9 cellular contexts compared by ENCODE assay signal in genomic region chr21:32403201-32403701, GRCh38. TPM values are rescaled to one million over a fixed set of nuclear protein-coding genes. Genes with fewer than 3 reads are reported as not detected.
DNase-seq lines count a peak whose midpoint lies in the region; ATAC-seq and TF ChIP-seq lines count a peak whose summit lies in the region.
"Had no signal": no experiment of that assay in that cellular context is flagged by ENCODE, and none has a peak within 500 bp of the region (broad histone marks: within the 10 kb centered on the region; RNA-seq: fewer than 3 reads in every experiment).

No MANE protein-coding gene starts in this region.

- peaks cover 12 to 15% of the 10 kb centered on the region in 2 donors for H3K27me3 Mint-ChIP-seq in T-cell

- CTCF ChIA-PET in T-cell (lab: Charles Lee): interaction anchor here (0.8 to 4.7 kb wide), 6 partner anchors 11 to 198 kb away, joined by 3 to 61 read pairs (median 10); no protein-coding TSS in a partner anchor

- 25% methylated on average over 5 of the region's 5 CpGs for WGBS in hepatocyte (ENCODE audit: low lambda C conversion rate, missing lambda C conversion rate)
- 13 to 30% (median 17%) methylated on average over 5 of the region's 5 CpGs for WGBS in spleen, 5 donors

- POLR2A ChIA-PET in T-cell (lab: Charles Lee): no interaction called here

- H3K9me2 ChIP-seq in hepatocyte (replicated peaks; ENCODE audit: insufficient read depth): no peaks in the 10 kb centered on the region

- H3K9me3 Mint-ChIP-seq in T-cell: no peaks in the 10 kb centered on the region
- H3K9me3 Mint-ChIP-seq: activated naive CD4-positive, alpha-beta T cell treated with anti-CD3 and anti-CD28 coated beads, Interleukin-2, amount 50 U/mL, for 24 hours had no signal

- no peak overlapping the region for H2AFZ ChIP-seq in hepatocyte

- H3K27me3 ChIP-seq in hepatocyte: peaks cover 18% of the 10 kb centered on the region
- peaks cover 0 to 20% (median 0%) of the 10 kb centered on the region in 7 donors for H3K27me3 ChIP-seq in spleen (replicated peaks in 1 of 7)

- ATAC-seq in T-cell (replicated peaks in 1 of 4) (peak; percentile 78 to 83 (median 80)), GM21723 (IDR thresholded peaks at IDR 0.05; ENCODE audit: unreplicated experiment) (no peak), GM18868 (IDR thresholded peaks at IDR 0.05; ENCODE audit: unreplicated experiment) (no peak)

- H3K36me3 Mint-ChIP-seq in T-cell: no peaks in the 10 kb centered on the region
- H3K36me3 Mint-ChIP-seq: activated naive CD4-positive, alpha-beta T cell treated with anti-CD3 and anti-CD28 coated beads, Interleukin-2, amount 50 U/mL, for 24 hours had no signal

- in situ Hi-C loops in astrocyte of the cerebellum (cut with HindIII; ENCODE audit: low sequenced_read_pairs): no loop called here

- no peak overlapping the region for H3K4me3 Mint-ChIP-seq in T-cell
- H3K4me3 Mint-ChIP-seq: activated naive CD4-positive, alpha-beta T cell treated with anti-CD3 and anti-CD28 coated beads, Interleukin-2, amount 50 U/mL, for 24 hours had no signal

- H3K9me3 ChIP-seq in hepatocyte (ENCODE audit: low read depth): no peaks in the 10 kb centered on the region
- no peaks in the 10 kb centered on the region for H3K9me3 ChIP-seq in spleen

- H3K79me2 ChIP-seq in hepatocyte: no peaks in the 10 kb centered on the region

- H3K4me3 ChIP-seq in astrocyte of the cerebellum (ENCODE audit: low read depth, low read length): no peak overlapping the region
- no peak overlapping the region for H3K4me3 ChIP-seq in hepatocyte
- H3K4me3 ChIP-seq in spleen: no peak overlapping the region

- H4K20me1 ChIP-seq in hepatocyte (ENCODE audit: insufficient read depth, poor library complexity, severe bottlenecking): no peaks in the 10 kb centered on the region

- peak overlapping the region in 1 of 2 donors; percentile 52 for H3K27ac Mint-ChIP-seq in T-cell
- H3K27ac Mint-ChIP-seq: activated naive CD4-positive, alpha-beta T cell treated with anti-CD3 and anti-CD28 coated beads, Interleukin-2, amount 50 U/mL, for 24 hours had no signal

- H3K27ac ChIP-seq in hepatocyte: no peak overlapping the region
- no peak overlapping the region for H3K27ac ChIP-seq in spleen

- intact Hi-C loops in spleen (cut with DNase I; ENCODE audit: low total_unique reads): loop anchor here (5.0 to 10.0 kb wide), 2 partner anchors 172 to 199 kb away; no protein-coding TSS in a partner anchor

- no peaks in the 10 kb centered on the region for H3K36me3 ChIP-seq in hepatocyte (replicated peaks; ENCODE audit: insufficient read depth, low read depth)
- no peaks in the 10 kb centered on the region for H3K36me3 ChIP-seq in spleen

- H3K4me2 ChIP-seq in hepatocyte: no peak overlapping the region

- TF ChIP-seq POLR2A in spleen (IDR thresholded peaks at IDR 0.05): no peak

- H3K4me1 Mint-ChIP-seq in T-cell: peaks cover 11 to 17% (median 13%) of the 10 kb centered on the region in 3 donors
- H3K4me1 Mint-ChIP-seq: activated naive CD4-positive, alpha-beta T cell treated with anti-CD3 and anti-CD28 coated beads, Interleukin-2, amount 50 U/mL, for 24 hours had no signal

- TF ChIP-seq CTCF in astrocyte of the cerebellum (IDR thresholded peaks at IDR 0.05; ENCODE audit: low read depth, low read length, missing control alignments): peak; percentile 60
- peak; percentile 72 for TF ChIP-seq CTCF in hepatocyte (IDR thresholded peaks at IDR 0.05; ENCODE audit: poor library complexity)
- TF ChIP-seq CTCF in spleen (IDR thresholded peaks at IDR 0.05 in 8 of 11, conservative IDR thresholded peaks at IDR 0.05 in 3 of 11): peak in 10 of 11 experiments; percentile 16 to 65 (median 60)

- H3K4me1 ChIP-seq in hepatocyte (ENCODE audit: insufficient read depth) (no peaks in the 10 kb centered on the region), spleen (peaks cover 0 to 23% (median 8%) of the 10 kb centered on the region in 6 donors)

- DNase-seq in ELF-1 (ENCODE audit: low read depth, low spot score) (peak; percentile 71), NCI-H1048 (lab: John Stamatoyannopoulos, UW) (peak; percentile 24), T-cell (peak in 29 of 34 experiments; percentile 11 to 67 (median 40)), astrocyte of the cerebellum (ENCODE audit: low read depth) (no peak), hepatocyte (ENCODE audit: low spot score) (peak; percentile 83), spleen (no peak)

RNA-seq across cellular contexts. Expression of gene EVA1C, which starts 9.3 kb away (rescaled TPM):
- total RNA-seq in T-cell (10 to 100 TPM in 4 of 5 donors, 1 to 10 TPM in 1; 9.7 to 22.1 (median 18.0) TPM), hepatocyte (2.9 and 3.4 TPM in 2 replicates), spleen (10 to 100 TPM; 19.3 to 39.4 (median 28.7) TPM)
- polyA plus RNA-seq in hepatocyte (2.2 and 4.4 TPM in 2 replicates), spleen (10 to 100 TPM; 11.9 to 18.2 (median 16.2) TPM)

RNA-seq across cellular contexts. Expression of gene URB1, which starts 10.4 kb away (rescaled TPM):
- total RNA-seq in T-cell (10 to 100 TPM; 13.4 to 20.2 (median 18.9) TPM), hepatocyte (10.1 and 13.6 TPM in 2 replicates), spleen (10 to 100 TPM; 11.6 to 20.8 (median 12.4) TPM)
- polyA plus RNA-seq in hepatocyte (2.9 and 3.4 TPM in 2 replicates), spleen (1 to 10 TPM; 2.0 to 3.6 (median 2.5) TPM)

Comparison
In these comparisons a context has a peak if more than half of its experiments do, and no peak if none do; other contexts are left out.
1. DNase-seq: peak in ELF-1 (single experiment), NCI-H1048 (single experiment), T-cell (29 of 34) and hepatocyte (single experiment); none in astrocyte of the cerebellum (single experiment) and spleen (single experiment).
2. ATAC-seq: peak in T-cell (4 of 4); none in GM21723 (single experiment) and GM18868 (single experiment).
3. Peak in every context shown above with its lines, with median percentiles within 50 percentile points of each other: CTCF ChIP-seq.